23 cellular contexts compared by ENCODE assay signal in the genomic region with DNA sequence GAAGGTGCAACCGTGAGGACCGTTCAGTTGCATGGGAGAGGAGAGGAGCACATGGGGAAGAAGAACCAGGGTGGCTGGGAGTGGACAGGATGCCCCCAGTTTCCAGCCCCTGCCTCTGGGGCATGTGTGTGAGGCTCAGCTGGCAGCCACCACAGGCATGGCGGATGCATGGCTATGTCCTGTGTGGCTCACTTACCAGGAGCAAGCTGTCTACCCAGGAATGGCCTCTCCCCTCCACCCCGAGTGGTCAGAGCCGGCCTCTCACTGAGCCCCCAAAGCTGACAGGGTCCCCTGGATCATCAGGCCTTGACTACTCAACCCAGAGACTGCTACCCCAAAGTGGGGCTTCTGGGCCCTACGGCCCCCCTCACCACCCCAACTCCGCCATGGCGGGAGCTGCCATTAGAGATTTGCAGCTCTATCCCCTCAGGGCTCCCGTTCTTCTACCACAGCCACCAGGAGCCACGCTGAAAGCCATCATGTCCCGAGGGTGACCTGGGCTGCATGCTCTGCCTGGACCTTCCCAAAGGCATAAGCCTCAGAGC.
"Had no signal": no experiment of that assay in that cellular context is flagged by ENCODE, and none has a peak within 500 bp of the region (broad histone marks: within the 10 kb centered on the region; RNA-seq: fewer than 3 reads in every experiment).

No MANE protein-coding gene starts in this region.

- H3K4me3 ChIP-seq: colonic mucosa, esophagus muscularis mucosa, gastroesophageal sphincter, heart left ventricle, lung, right lobe of liver, testis, tibial artery, upper lobe of left lung had no signal

- H3K9ac ChIP-seq: parathyroid adenoma had no signal

- ATAC-seq: foreskin keratinocyte; gastroesophageal sphincter; heart left ventricle; left ventricle myocardium superior; naive thymus-derived CD8-positive, alpha-beta T cell; right lobe of liver; stimulated activated effector memory CD8-positive, alpha-beta T cell treated with anti-CD3 and anti-CD28 coated beads, Interleukin-12 subunit alpha, Interleukin-12 subunit beta, amount 100 ng/mL, for 72 hours; stimulated activated naive CD8-positive, alpha-beta T cell treated with anti-CD3 and anti-CD28 coated beads, Interleukin-15, Interleukin-2, amounts not matched to agents 100 U/mL and 50 U/mL, for 24 hours had no signal

- H2AFZ ChIP-seq: parathyroid adenoma had no signal

- H3K27ac ChIP-seq: colonic mucosa, esophagus muscularis mucosa, foreskin keratinocyte, gastroesophageal sphincter, heart left ventricle, neutrophil, parathyroid adenoma, right lobe of liver, testis, tibial artery, upper lobe of left lung had no signal

- H3K4me1 ChIP-seq: colonic mucosa, right lobe of liver had no signal

- H3K27me3 ChIP-seq: colonic mucosa, esophagus muscularis mucosa, foreskin keratinocyte, gastroesophageal sphincter, heart left ventricle, neutrophil, right lobe of liver, testis, tibial artery, upper lobe of left lung had no signal

- DNase-seq: colonic mucosa; effector memory CD4-positive, alpha-beta T cell; foreskin keratinocyte; hypothalamus; immature natural killer cell; left ventricle myocardium superior; naive thymus-derived CD8-positive, alpha-beta T cell; nephron progenitor cell; right lobe of liver; stimulated activated CD4-positive, alpha-beta T cell treated with anti-CD3 and anti-CD28 coated beads, Interleukin-2, amount 100 ng/mL, for 24 hours; stimulated activated CD4-positive, alpha-beta T cell treated with anti-CD3 and anti-CD28 coated beads, Interleukin-4, amount 100 ng/mL, for 24 hours; stimulated activated naive CD8-positive, alpha-beta T cell treated with anti-CD3 and anti-CD28 coated beads, Interleukin-15, Interleukin-2, amounts not matched to agents 100 U/mL and 50 U/mL, for 24 hours; substantia nigra; testis; tibial artery; upper lobe of left lung had no signal

- H3K36me3 ChIP-seq: colonic mucosa, esophagus muscularis mucosa, gastroesophageal sphincter, heart left ventricle, neutrophil, right lobe of liver, tibial artery, upper lobe of left lung had no signal

- H3K9me3 ChIP-seq: colonic mucosa, esophagus muscularis mucosa, gastroesophageal sphincter, neutrophil, right lobe of liver, testis, tibial artery, upper lobe of left lung had no signal

- H3K79me2 ChIP-seq: parathyroid adenoma had no signal
